Comparison of ENCODE assay signal across 28 cellular contexts in the genomic region with DNA sequence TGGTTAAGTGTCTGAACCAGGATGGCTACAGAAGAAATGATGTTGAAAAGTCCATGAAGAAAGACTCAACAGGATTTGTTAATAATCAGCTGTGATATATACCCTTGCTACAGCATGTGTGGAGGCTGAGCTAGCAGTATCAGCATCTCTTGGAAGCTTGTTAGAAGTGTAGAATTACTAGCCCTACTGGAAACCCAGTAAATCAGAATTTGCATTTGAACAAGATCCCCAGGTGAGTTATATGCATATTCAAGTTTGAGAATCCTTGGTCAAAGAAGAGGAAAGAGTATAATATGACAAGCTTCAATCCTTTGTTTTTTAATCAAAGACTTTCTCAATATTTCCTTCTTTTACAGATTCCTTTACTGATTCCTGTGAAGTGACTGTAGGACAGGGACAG.
DNase-seq lines count a peak whose midpoint lies in the region; ATAC-seq lines count a peak whose summit lies in the region.
"Had no signal": no experiment of that assay in that cellular context is flagged by ENCODE, and none has a peak within 500 bp of the region (broad histone marks: within the 10 kb centered on the region; RNA-seq: fewer than 3 reads in every experiment).

No MANE protein-coding gene starts in this region.

- H3K36me3 ChIP-seq in HUES48 (ENCODE audit: control insufficient read depth, insufficient read depth, low read length) (no peaks in the 10 kb centered on the region), NT2/D1 (ENCODE audit: insufficient read depth, insufficient read length, low read length) (no peaks in the 10 kb centered on the region)
- H3K36me3 ChIP-seq: HAP-1 had no signal

- peak overlapping the region; percentile 91 for H3K27ac ChIP-seq in HUES48 (ENCODE audit: low read depth, low read length)
- H3K27ac ChIP-seq: A549 had no signal

- no peak for ATAC-seq in HG03460 (IDR thresholded peaks at IDR 0.05; ENCODE audit: unreplicated experiment)
- no peak for ATAC-seq in GM18520 (IDR thresholded peaks at IDR 0.05; ENCODE audit: unreplicated experiment)
- ATAC-seq: A549, K562, Panc1 had no signal

- no peaks in the 10 kb centered on the region for H3K27me3 ChIP-seq in HUES48 (ENCODE audit: control insufficient read depth, insufficient read depth, low read length)
- H3K27me3 ChIP-seq in NT2/D1 (ENCODE audit: insufficient read depth, insufficient read length) = no peaks in the 10 kb centered on the region

- H3K9me3 ChIP-seq in HUES48 (ENCODE audit: control insufficient read depth, insufficient read depth, low read length) (no peaks in the 10 kb centered on the region), NT2/D1 (ENCODE audit: insufficient read depth, low read length) (no peaks in the 10 kb centered on the region)
- H3K9me3 ChIP-seq: A549, Caco-2, HAP-1 had no signal

- peak overlapping the region; percentile 20; the same call in 1 of the 2 replicates for H3K9ac ChIP-seq in HUES48 (ENCODE audit: low read depth, low read length)
- no peak overlapping the region for H3K9ac ChIP-seq in NT2/D1 (ENCODE audit: insufficient read length, low read depth)

- DNase-seq in NT2/D1 (ENCODE audit: low read depth, low spot score) (peak; percentile 36), iPS DF 4.7 (ENCODE audit: extremely low read depth, low spot score) (peak; percentile 74), iPS-NIHi7 (ENCODE audit: extremely low spot score) (peak; percentile 23)
- no peak for DNase-seq in activated CD4-positive, CD25-positive, alpha-beta regulatory T cell (lab: John Stamatoyannopoulos, UW)
- DNase-seq: C1 segment of cervical spinal cord; Caco-2; CD4-positive, alpha-beta memory T cell; EL; GF-D8; HFFc6; Kasumi-1; NCI-H1092 treated with DMSO at 0.1 percent for 48 hours; NCI-H1436; NCI-H187; NCI-H2081 treated with DMSO at 0.1 percent for 48 hours; NCI-H2171; NCI-H226; NCI-H510A treated with DMSO at 0.1 percent for 48 hours; NCI-H774; SHP77 treated with DMSO at 0.1 percent for 48 hours; T-helper 1 cell had no signal

- H3K4me1 ChIP-seq in HUES48 (ENCODE audit: control insufficient read depth, insufficient read depth, low read length) (peaks cover 47% of the 10 kb centered on the region), NT2/D1 (ENCODE audit: insufficient read depth, insufficient read length) (no peaks in the 10 kb centered on the region)
- H3K4me1 ChIP-seq: A549, Caco-2 had no signal

- peak overlapping the region; percentile 33 for H3K4me3 ChIP-seq in HUES48 (ENCODE audit: low read depth, low read length)
- H3K4me3 ChIP-seq in NT2/D1 (ENCODE audit: insufficient read length, low read depth) = no peak overlapping the region
- H3K4me3 ChIP-seq: A549, HAP-1, K562 had no signal

Comparison
In these comparisons a context has a peak if more than half of its experiments do, and no peak if none do; other contexts are left out.
1. DNase-seq: peak in NT2/D1 (single experiment), iPS DF 4.7 (single experiment) and iPS-NIHi7 (single experiment); none in activated CD4-positive, CD25-positive, alpha-beta regulatory T cell (0 of 4).